ENCODE assay signal across 7 cellular contexts in genomic region chr6:151451417-151451949, GRCh38. TPM values are rescaled to one million over a fixed set of nuclear protein-coding genes. Genes with fewer than 3 reads are reported as not detected.
DNase-seq lines count a peak whose midpoint lies in the region; ATAC-seq and TF ChIP-seq lines count a peak whose summit lies in the region.

No MANE protein-coding gene starts in this region.

- H3K4me3 ChIP-seq in HEK293 (ENCODE audit: low read depth, low read length) (peak overlapping the region; percentile 97), WERI-Rb-1 (ENCODE audit: low read depth, low read length) (peak overlapping the region; percentile 98), hepatocyte (peak overlapping the region; percentile 47)

- TF ChIP-seq CTCF in HEK293 (tag by site-specific recombination; IDR thresholded peaks at IDR 0.05) = no peak
- no peak for TF ChIP-seq CTCF in WERI-Rb-1 (IDR thresholded peaks at IDR 0.05; ENCODE audit: low read depth, low read length)
- TF ChIP-seq CTCF in hepatocyte (IDR thresholded peaks at IDR 0.05; ENCODE audit: poor library complexity) = no peak

- POLR2A ChIA-PET in HEK293 (lab: Yijun Ruan, JAX) = interaction anchor here (1.2 to 2.1 kb wide), 7 partner anchors 10 to 61 kb away, joined by 3 to 22 read pairs (median 5); partner anchors contain the start of genes CCDC170 and ZBTB2

- H3K4me3 Mint-ChIP-seq in stimulated activated effector memory CD8-positive, alpha-beta T cell treated with anti-CD3 and anti-CD28 coated beads, Interleukin-12 subunit alpha, Interleukin-12 subunit beta, amount 100 ng/mL, for 72 hours = peak overlapping the region; percentile 89

- 2% methylated on average over 22 of the region's 22 CpGs for WGBS in hepatocyte (ENCODE audit: low lambda C conversion rate, missing lambda C conversion rate)

- H3K9me3 ChIP-seq in HEK293 (ENCODE audit: control insufficient read depth, insufficient read depth, low read depth, low read length) (no peaks in the 10 kb centered on the region), WERI-Rb-1 (ENCODE audit: severe bottlenecking) (no peaks in the 10 kb centered on the region), hepatocyte (ENCODE audit: low read depth) (no peaks in the 10 kb centered on the region)

- no peak for DNase-seq in WERI-Rb-1
- no peak for DNase-seq in hepatocyte (ENCODE audit: low spot score)
- DNase-seq in stimulated activated effector memory CD8-positive, alpha-beta T cell treated with anti-CD3 and anti-CD28 coated beads, Interleukin-12 subunit alpha, Interleukin-12 subunit beta, amount 100 ng/mL, for 72 hours (ENCODE audit: low spot score in 2 of 2) = no peak
- no peak for DNase-seq in DMS153 (lab: John Stamatoyannopoulos, UW)

- H3K4me2 ChIP-seq in hepatocyte = peak overlapping the region; percentile 75

- CTCF ChIA-PET in HEK293 (lab: Yijun Ruan, JAX) = interaction anchor here (0.6 to 1.3 kb wide), 5 partner anchors 14 to 1540 kb away, joined by 3 to 5 read pairs (median 3); no protein-coding TSS in a partner anchor

- H3K9me2 ChIP-seq in hepatocyte (replicated peaks; ENCODE audit: insufficient read depth) = no peaks in the 10 kb centered on the region

- H2AFZ ChIP-seq in hepatocyte = peak overlapping the region; percentile 43

- H3K36me3 Mint-ChIP-seq in stimulated activated effector memory CD8-positive, alpha-beta T cell treated with anti-CD3 and anti-CD28 coated beads, Interleukin-12 subunit alpha, Interleukin-12 subunit beta, amount 100 ng/mL, for 72 hours = peaks cover 13% of the 10 kb centered on the region

- ATAC-seq in stimulated activated effector memory CD8-positive, alpha-beta T cell treated with anti-CD3 and anti-CD28 coated beads, Interleukin-12 subunit alpha, Interleukin-12 subunit beta, amount 100 ng/mL, for 72 hours = no peak
- ATAC-seq in HG02571 (IDR thresholded peaks at IDR 0.05; ENCODE audit: unreplicated experiment) (no peak), GM21447 (IDR thresholded peaks at IDR 0.05; ENCODE audit: unreplicated experiment) (no peak)

- H4K20me1 ChIP-seq in hepatocyte (ENCODE audit: insufficient read depth, poor library complexity, severe bottlenecking) = no peaks in the 10 kb centered on the region

- H3K27ac ChIP-seq in HEK293 (ENCODE audit: extremely low read depth, low read depth, low read length) (peak overlapping the region; percentile 64), WERI-Rb-1 (peak overlapping the region; percentile 85), hepatocyte (peak overlapping the region; percentile 75)

- peak overlapping the region; percentile 98 for H3K27ac Mint-ChIP-seq in stimulated activated effector memory CD8-positive, alpha-beta T cell treated with anti-CD3 and anti-CD28 coated beads, Interleukin-12 subunit alpha, Interleukin-12 subunit beta, amount 100 ng/mL, for 72 hours

- H3K4me1 ChIP-seq in HEK293 (ENCODE audit: control insufficient read depth, insufficient read depth, low read length) (peaks cover 4% of the 10 kb centered on the region; the same call in 1 of the 2 replicates), hepatocyte (ENCODE audit: insufficient read depth) (peaks cover 13% of the 10 kb centered on the region)

- peaks cover 24% of the 10 kb centered on the region for H3K4me1 Mint-ChIP-seq in stimulated activated effector memory CD8-positive, alpha-beta T cell treated with anti-CD3 and anti-CD28 coated beads, Interleukin-12 subunit alpha, Interleukin-12 subunit beta, amount 100 ng/mL, for 72 hours

- H3K9me3 Mint-ChIP-seq in stimulated activated effector memory CD8-positive, alpha-beta T cell treated with anti-CD3 and anti-CD28 coated beads, Interleukin-12 subunit alpha, Interleukin-12 subunit beta, amount 100 ng/mL, for 72 hours = no peaks in the 10 kb centered on the region

- H3K27me3 ChIP-seq in WERI-Rb-1 (ENCODE audit: insufficient read depth, low read depth, severe bottlenecking) (no peaks in the 10 kb centered on the region), hepatocyte (no peaks in the 10 kb centered on the region)

- H3K36me3 ChIP-seq in HEK293 (ENCODE audit: control insufficient read depth in 2 of 2, insufficient read depth in 1 of 2, low read length in 2 of 2) = peaks cover 0 to 5% of the 10 kb centered on the region in 2 experiments; a peak in 1 of 3 replicates
- H3K36me3 ChIP-seq in WERI-Rb-1 = peaks cover 9% of the 10 kb centered on the region; the same call in 1 of the 2 replicates
- H3K36me3 ChIP-seq in hepatocyte (replicated peaks; ENCODE audit: insufficient read depth, low read depth) = no peaks in the 10 kb centered on the region

- peaks cover 67% of the 10 kb centered on the region for H3K79me2 ChIP-seq in hepatocyte

TF ChIP-seq in HEK293, 187 proteins besides CTCF, POLR2A, EP300 and RAD21:
- TF ChIP-seq ZSCAN30 (tag by site-specific recombination; IDR thresholded peaks at IDR 0.05) = 0 out of 2 replicates have a peak, but pooled peaks have one; percentile 7
- TF ChIP-seq ZNF707 (tag by site-specific recombination; IDR thresholded peaks at IDR 0.05) = no peak
- TF ChIP-seq ZNF558 (tag by site-specific recombination; IDR thresholded peaks at IDR 0.05) = 0 out of 2 replicates have a peak, but pooled peaks have one; percentile 11
- 0 out of 2 replicates have a peak, but pooled peaks have one; percentile 17 for TF ChIP-seq ZNF2 (tag by site-specific recombination; IDR thresholded peaks at IDR 0.05)

RNA-seq across cellular contexts. Expression of gene RMND1, which starts 0.4 kb away (rescaled TPM):
- total RNA-seq in hepatocyte = 41.9 and 43.5 TPM in 2 replicates
- 24.1 and 27.1 TPM in 2 replicates for polyA plus RNA-seq in hepatocyte

RNA-seq across cellular contexts. Expression of gene CCDC170, which starts 42.3 kb away (rescaled TPM):
- 0.88 and 1.2 TPM in 2 replicates for total RNA-seq in hepatocyte
- 0.60 and 1.2 TPM in 2 replicates for polyA plus RNA-seq in hepatocyte

Comparison
In these comparisons a context has a peak if more than half of its experiments do, and no peak if none do; other contexts are left out.
1. H3K4me3 ChIP-seq: peak in every context shown above with its lines; median percentile 98 in WERI-Rb-1; 97 in HEK293; 47 in hepatocyte.